In genomic region chr4:3229964-3230363, GRCh38 we compare ENCODE assay signal across 17 cellular contexts. TPM values are rescaled to one million over a fixed set of nuclear protein-coding genes. Genes with fewer than 3 reads are reported as not detected.
A peak's percentile ranks its signal among the peaks of the same experiment; 100 is the strongest.
DNase-seq lines count a peak whose midpoint lies in the region; ATAC-seq, FAIRE-seq and TF ChIP-seq lines count a peak whose summit lies in the region.
"Had no signal": no experiment of that assay in that cellular context is flagged by ENCODE, and none has a peak within 500 bp of the region (broad histone marks: within the 10 kb centered on the region; RNA-seq: fewer than 3 reads in every experiment).

No MANE protein-coding gene starts in this region.

- no peak overlapping the region for H2BK12ac ChIP-seq in neuronal stem cell (ENCODE audit: low read length)

- ATAC-seq in Right ventricle myocardium superior (ENCODE audit: poor library complexity) (no peak), aorta (ENCODE audit: low FRiP score) (no peak), HG02884 (IDR thresholded peaks at IDR 0.05; ENCODE audit: unreplicated experiment) (no peak)

- WGBS in neuronal stem cell (ENCODE audit: extremely low coverage in 2 of 2, insufficient read length in 2 of 2, insufficient replicate concordance in 1 of 2), 2 donors: no CpG with 5 or more reads among the region's 17 CpGs
- WGBS in aorta, 2 donors: 96% methylated on average over 17 of the region's 17 CpGs

- H3K9me3 ChIP-seq in kidney (ENCODE audit: control insufficient read depth in 1 of 2, low read length in 2 of 2) (no peaks in the 10 kb centered on the region), neuronal stem cell (replicated peaks in 1 of 2; ENCODE audit: control insufficient read depth in 2 of 2, insufficient read depth in 1 of 2, low read depth in 1 of 2, low read length in 2 of 2) (peaks cover 0 to 11% of the 10 kb centered on the region in 2 donors), aorta (ENCODE audit: control insufficient read depth, low read length) (no peaks in the 10 kb centered on the region)
- H3K9me3 ChIP-seq: HAP-1 had no signal

- no peaks in the 10 kb centered on the region for H3K4me1 ChIP-seq in kidney (ENCODE audit: control insufficient read depth in 1 of 2, insufficient read depth in 1 of 2, low read depth in 1 of 2, low read length in 2 of 2)
- no peaks in the 10 kb centered on the region for H3K4me1 ChIP-seq in neuronal stem cell (ENCODE audit: control insufficient read depth in 2 of 2, insufficient read depth in 1 of 2, low read depth in 1 of 2, low read length in 2 of 2)
- H3K4me1 ChIP-seq in aorta (ENCODE audit: control insufficient read depth in 1 of 2, insufficient read depth in 2 of 2, low read length in 2 of 2): no peaks in the 10 kb centered on the region
- H3K4me1 ChIP-seq: HAP-1 had no signal

- intact Hi-C loops in Right ventricle myocardium superior (cut with DNase I) (no loop called here), cardiac septum (cut with DNase I) (no loop called here), kidney (cut with DNase I) (no loop called here), aorta (cut with DNase I) (no loop called here)

- H3K36me3 ChIP-seq in kidney (ENCODE audit: control insufficient read depth in 1 of 2, insufficient read depth in 2 of 2, low read length in 2 of 2) (peaks cover 37 to 45% of the 10 kb centered on the region in 2 donors), neuronal stem cell (replicated peaks in 1 of 2; ENCODE audit: control insufficient read depth in 2 of 2, insufficient read depth in 2 of 2, low read length in 2 of 2) (peaks cover 61 to 93% of the 10 kb centered on the region in 2 donors), aorta (ENCODE audit: control insufficient read depth in 1 of 2, insufficient read depth in 2 of 2, low read length in 1 of 2) (peaks cover under 1 to 13% of the 10 kb centered on the region in 2 donors)

- H3K14ac ChIP-seq in neuronal stem cell (ENCODE audit: low read length): no peak overlapping the region

- no peak overlapping the region for H2BK15ac ChIP-seq in neuronal stem cell (ENCODE audit: low read length)

- peaks cover 0 to 2% (median 0%) of the 10 kb centered on the region in 3 experiments for H3K27me3 ChIP-seq in neuronal stem cell (ENCODE audit: control insufficient read depth in 3 of 3, insufficient read depth in 3 of 3, low read depth in 1 of 3, low read length in 3 of 3)
- no peaks in the 10 kb centered on the region for H3K27me3 ChIP-seq in aorta (ENCODE audit: control insufficient read depth in 1 of 2, insufficient read depth in 2 of 2, low read length in 1 of 2)

- H3K9ac ChIP-seq in kidney (ENCODE audit: low read length in 2 of 2): no peak overlapping the region
- H3K9ac ChIP-seq in neuronal stem cell (ENCODE audit: low read depth, low read length, poor library complexity): peak overlapping the region; percentile 38

- H2AFZ ChIP-seq in neuronal stem cell (ENCODE audit: low read length): no peak overlapping the region

- H3K18ac ChIP-seq in neuronal stem cell (ENCODE audit: low read length): no peak overlapping the region

- H3K4ac ChIP-seq in neuronal stem cell (ENCODE audit: low read length): no peak overlapping the region

- H4K8ac ChIP-seq in neuronal stem cell (ENCODE audit: low read depth, low read length): no peak overlapping the region

- DNase-seq in Right ventricle myocardium superior: peak; percentile 29
- DNase-seq in cardiac septum (ENCODE audit: low spot score): no peak
- peak; percentile 71 for DNase-seq in kidney
- no peak for DNase-seq in neuronal stem cell (ENCODE audit: low spot score)
- peak; percentile 41 to 72 for DNase-seq in aorta
- no peak for DNase-seq in kidney glomerular epithelial cell (lab: John Stamatoyannopoulos, UW)
- DNase-seq in SW480 (ENCODE audit: low spot score): no peak
- DNase-seq: ACHN; CD4-positive, alpha-beta memory T cell; DMS79 treated with DMSO at 0.1 percent for 48 hours; EL; GOT3 had no signal

- H3K23ac ChIP-seq in neuronal stem cell (ENCODE audit: low read depth, low read length, poor library complexity): peak overlapping the region; percentile 6

- no peak overlapping the region for H3K4me3 ChIP-seq in kidney (ENCODE audit: low read length in 2 of 2)
- no peak overlapping the region for H3K4me3 ChIP-seq in neuronal stem cell (ENCODE audit: low read length in 2 of 2)
- H3K4me3 ChIP-seq in aorta (ENCODE audit: low read length in 2 of 2): no peak overlapping the region
- H3K4me3 ChIP-seq: HAP-1 had no signal

- H3K27ac ChIP-seq in kidney (ENCODE audit: low read depth in 2 of 2, low read length in 2 of 2) (no peak overlapping the region), neuronal stem cell (replicated peaks; ENCODE audit: low read length) (no peak overlapping the region), aorta (ENCODE audit: low read depth in 1 of 2, low read length in 2 of 2) (no peak overlapping the region)
- H3K27ac ChIP-seq: C4-2B, HL-60 had no signal

- no peak overlapping the region for H2AK5ac ChIP-seq in neuronal stem cell (ENCODE audit: low read depth, low read length)

- no peak overlapping the region for H4K91ac ChIP-seq in neuronal stem cell (ENCODE audit: low read depth, low read length, poor library complexity)

- H2BK5ac ChIP-seq in neuronal stem cell (ENCODE audit: low read length): peak overlapping the region; percentile 44

- peaks cover 7% of the 10 kb centered on the region for H3K79me1 ChIP-seq in neuronal stem cell (ENCODE audit: low read depth, low read length)

- FAIRE-seq in kidney (lab: Jason Lieb, UNC): no peak
- FAIRE-seq: G401.6 had no signal

- TF ChIP-seq CTCF in kidney (IDR thresholded peaks at IDR 0.05; ENCODE audit: borderline replicate concordance, extremely low read depth, insufficient read depth): no peak

- H3K4me2 ChIP-seq in neuronal stem cell (ENCODE audit: insufficient read depth, low read length, poor library complexity, severe bottlenecking): no peak overlapping the region

- no peak overlapping the region for H2BK120ac ChIP-seq in neuronal stem cell (ENCODE audit: low read depth, low read length)

RNA-seq across cellular contexts. Expression of gene MSANTD1, which starts 19.0 kb away (rescaled TPM):
- 0.54 TPM for total RNA-seq in Right ventricle myocardium superior
- total RNA-seq in cardiac septum: 1.1 TPM
- total RNA-seq in kidney: 0.91 TPM
- polyA plus RNA-seq in kidney (ENCODE audit: insufficient read depth, low read depth, low replicate concordance): not detected
- 0.13 TPM for polyA plus RNA-seq in neuronal stem cell (2013, experiment 1 of 2)
- polyA plus RNA-seq in neuronal stem cell (2013, experiment 2 of 2): 0.12 TPM
- total RNA-seq in aorta: 1 to 10 TPM; 1.9 to 3.5 TPM
- polyA plus RNA-seq in aorta: under 1 TPM in 1 of 2 donors, not detected in 1; 0.33 TPM

Comparison
In these comparisons a context has a peak if more than half of its experiments do, and no peak if none do; other contexts are left out.
1. DNase-seq: peak in Right ventricle myocardium superior (single experiment), kidney (single experiment) and aorta (2 of 2); none in cardiac septum (single experiment), neuronal stem cell (single experiment), kidney glomerular epithelial cell (single experiment) and SW480 (single experiment).